Comparison of ENCODE assay signal across 14 cellular contexts in the genomic region with DNA sequence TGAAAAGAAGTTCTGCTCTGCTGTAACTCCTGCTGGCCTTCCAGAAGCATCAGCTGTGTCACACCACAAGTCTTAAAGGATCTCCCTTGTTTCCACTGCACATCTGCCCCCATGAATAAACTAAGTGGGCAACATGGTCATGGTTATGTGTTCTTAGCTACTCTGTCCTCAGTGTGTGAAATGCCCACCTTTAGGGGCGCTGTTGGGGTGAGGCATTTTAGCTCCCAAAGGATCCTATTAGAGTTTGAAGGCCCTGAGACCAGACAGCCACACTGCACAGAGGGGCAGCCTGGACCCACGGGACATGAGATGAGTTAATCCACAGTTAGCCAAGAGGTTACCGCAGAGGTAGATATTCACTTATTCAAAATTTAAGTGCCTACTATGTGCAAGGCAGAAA.
"Had no signal": no experiment of that assay in that cellular context is flagged by ENCODE, and none has a peak within 500 bp of the region (broad histone marks: within the 10 kb centered on the region; RNA-seq: fewer than 3 reads in every experiment).

No MANE protein-coding gene starts in this region.

- ATAC-seq: left cardiac atrium; lower lobe of right lung; naive thymus-derived CD4-positive, alpha-beta T cell had no signal

- H3K9me3 ChIP-seq: breast epithelium, lower lobe of right lung, neutrophil, right atrium auricular region, thyroid gland, uterus had no signal

- H3K4me3 ChIP-seq: breast epithelium, lower lobe of right lung, right atrium auricular region, thyroid gland, uterus had no signal

- H3K4me1 ChIP-seq: breast epithelium, lower lobe of right lung, right atrium auricular region, thyroid gland, uterus had no signal

- H3K27ac ChIP-seq: breast epithelium, lower lobe of right lung, neutrophil, right atrium auricular region, thyroid gland, uterus had no signal

- FAIRE-seq: small intestine had no signal

- DNase-seq: activated CD4-positive, alpha-beta memory T cell treated with anti-CD3 and anti-CD28 coated beads, Interleukin-2, amount 10 ng/mL, durations not matched to agents 7 days and 5 days; activated gamma-delta T cell treated with Interleukin-2 at 50 U/mL for 16 hours; activated naive CD8-positive, alpha-beta T cell treated with anti-CD3 and anti-CD28 coated beads, Interleukin-2, amount 10 ng/mL, durations not matched to agents 7 days and 5 days; activated T-cell treated with anti-CD3 and anti-CD28 coated beads, Interleukin-2, amount 50 U/mL, for 48 hours; anterior cingulate cortex; left cardiac atrium; lower lobe of right lung; naive thymus-derived CD4-positive, alpha-beta T cell; small intestine; thyroid gland; uterus had no signal

- H3K27me3 ChIP-seq: breast epithelium, neutrophil, right atrium auricular region, thyroid gland, uterus had no signal

- H3K36me3 ChIP-seq: breast epithelium, lower lobe of right lung, neutrophil, right atrium auricular region, thyroid gland, uterus had no signal
